ENCODE assay signal across 11 cellular contexts in genomic region chr9:128245293-128246151, GRCh38. TPM values are rescaled to one million over a fixed set of nuclear protein-coding genes. Genes with fewer than 3 reads are reported as not detected.
DNase-seq lines count a peak whose midpoint lies in the region; ATAC-seq and TF ChIP-seq lines count a peak whose summit lies in the region.
"Had no signal": no experiment of that assay in that cellular context is flagged by ENCODE, and none has a peak within 500 bp of the region (broad histone marks: within the 10 kb centered on the region; RNA-seq: fewer than 3 reads in every experiment).

No MANE protein-coding gene starts in this region.

- DNase-seq in BE2C, result peak; percentile 73
- DNase-seq in NB4 (ENCODE audit: low read depth), result peak; percentile 89
- peak; percentile 69 for DNase-seq in dermis blood vessel endothelial cell
- peak; percentile 78 for DNase-seq in mesenchymal stem cell
- no peak for DNase-seq in activated CD8-positive, alpha-beta memory T cell treated with anti-CD3 and anti-CD28 coated beads, Interleukin-2, amount 10 ng/mL, durations not matched to agents 7 days and 5 days
- DNase-seq in NCI-H774 (lab: John Stamatoyannopoulos, UW), result no peak
- DNase-seq: activated naive CD4-positive, alpha-beta T cell treated with anti-CD3 and anti-CD28 coated beads for 36 hours; CD4-positive, alpha-beta memory T cell had no signal

- H3K4me3 ChIP-seq in BE2C (ENCODE audit: low read depth, low read length) (0 out of 2 replicates have a peak overlapping the region, but pooled peaks have one; percentile 6), NB4 (ENCODE audit: low read depth, low read length) (peak overlapping the region; percentile 43), mesenchymal stem cell (ENCODE audit: insufficient read depth in 1 of 2, low read depth in 1 of 2, low read length in 2 of 2) (peak overlapping the region in 1 of 2 experiments; percentile 43)

- H3K9ac ChIP-seq in mesenchymal stem cell (ENCODE audit: low read length), result peak overlapping the region; percentile 74

- TF ChIP-seq CTCF in BE2C (IDR thresholded peaks at IDR 0.05; ENCODE audit: low read depth, low read length), result no peak
- no peak for TF ChIP-seq CTCF in NB4 (IDR thresholded peaks at IDR 0.05; ENCODE audit: low read depth, low read length)

- peak overlapping the region; percentile 57 to 93 for H3K4ac ChIP-seq in mesenchymal stem cell (ENCODE audit: low read depth in 1 of 2, low read length in 2 of 2)

- peak overlapping the region; percentile 82 for H2AK5ac ChIP-seq in mesenchymal stem cell (ENCODE audit: low read length, severe bottlenecking)

- H3K27me3 Mint-ChIP-seq in activated CD8-positive, alpha-beta memory T cell treated with anti-CD3 and anti-CD28 coated beads, Interleukin-2, amount 10 ng/mL, durations not matched to agents 7 days and 5 days, result peaks cover 22% of the 10 kb centered on the region

- 26% methylated on average over 17 of the region's 18 CpGs for WGBS in mesenchymal stem cell

- peak overlapping the region; percentile 96 for H4K8ac ChIP-seq in mesenchymal stem cell (ENCODE audit: low read length)

- no peaks in the 10 kb centered on the region for H3K27me3 ChIP-seq in BE2C
- no peaks in the 10 kb centered on the region for H3K27me3 ChIP-seq in mesenchymal stem cell (ENCODE audit: control insufficient read depth in 1 of 2, insufficient read depth in 1 of 2, low read length in 2 of 2)

- CTCF ChIA-PET in activated CD8-positive, alpha-beta memory T cell treated with anti-CD3 and anti-CD28 coated beads, Interleukin-2, amount 10 ng/mL, durations not matched to agents 7 days and 5 days (lab: Charles Lee), result interaction anchor here (1.1 to 1.7 kb wide), 2 partner anchors 10 to 27 kb away, joined by 3 to 4 read pairs; no protein-coding TSS in a partner anchor

- peak overlapping the region; percentile 76 for H2BK15ac ChIP-seq in mesenchymal stem cell (ENCODE audit: low read depth, poor library complexity, severe bottlenecking)

- peak overlapping the region; percentile 95 for H4K91ac ChIP-seq in mesenchymal stem cell (ENCODE audit: low read length)

- peaks cover 1% of the 10 kb centered on the region for H3K79me1 ChIP-seq in mesenchymal stem cell (replicated peaks; ENCODE audit: low read length, poor library complexity, severe bottlenecking)

- no peak overlapping the region for H2AFZ ChIP-seq in mesenchymal stem cell (ENCODE audit: low read depth, low read length)

- no peak overlapping the region for H3K27ac Mint-ChIP-seq in activated CD8-positive, alpha-beta memory T cell treated with anti-CD3 and anti-CD28 coated beads, Interleukin-2, amount 10 ng/mL, durations not matched to agents 7 days and 5 days
- H3K27ac Mint-ChIP-seq: activated naive CD4-positive, alpha-beta T cell treated with anti-CD3 and anti-CD28 coated beads for 36 hours; CD4-positive, alpha-beta memory T cell had no signal

- H3K36me3 Mint-ChIP-seq in activated CD8-positive, alpha-beta memory T cell treated with anti-CD3 and anti-CD28 coated beads, Interleukin-2, amount 10 ng/mL, durations not matched to agents 7 days and 5 days, result no peaks in the 10 kb centered on the region
- H3K36me3 Mint-ChIP-seq: CD4-positive, alpha-beta memory T cell had no signal

- H3K18ac ChIP-seq in mesenchymal stem cell (ENCODE audit: low read depth in 1 of 2, low read length in 2 of 2), result peak overlapping the region; percentile 90 to 93

- peak overlapping the region; percentile 90 for H2BK120ac ChIP-seq in mesenchymal stem cell (ENCODE audit: low read depth, low read length)

- H3K4me1 Mint-ChIP-seq in activated CD8-positive, alpha-beta memory T cell treated with anti-CD3 and anti-CD28 coated beads, Interleukin-2, amount 10 ng/mL, durations not matched to agents 7 days and 5 days, result peaks cover 16% of the 10 kb centered on the region

- H3K36me3 ChIP-seq in BE2C (peaks cover 3% of the 10 kb centered on the region; the same call in 1 of the 2 replicates), mesenchymal stem cell (ENCODE audit: control insufficient read depth in 1 of 2, insufficient read depth in 2 of 2, low read depth in 1 of 2, low read length in 2 of 2) (peaks cover 22 to 54% of the 10 kb centered on the region in 2 experiments)
- H3K36me3 ChIP-seq: left lung had no signal

- TF ChIP-seq POLR2A in NB4 (IDR thresholded peaks at IDR 0.05; ENCODE audit: extremely low read depth, insufficient read length), result peak; percentile 33

- H3K9me3 Mint-ChIP-seq in activated CD8-positive, alpha-beta memory T cell treated with anti-CD3 and anti-CD28 coated beads, Interleukin-2, amount 10 ng/mL, durations not matched to agents 7 days and 5 days (ENCODE audit: low read depth), result no peaks in the 10 kb centered on the region
- H3K9me3 Mint-ChIP-seq: activated naive CD4-positive, alpha-beta T cell treated with anti-CD3 and anti-CD28 coated beads for 36 hours had no signal

- no peak overlapping the region for H3K23ac ChIP-seq in mesenchymal stem cell (ENCODE audit: low read length in 2 of 2)

- H2BK5ac ChIP-seq in mesenchymal stem cell (ENCODE audit: low read depth, low read length, poor library complexity, severe bottlenecking), result no peak overlapping the region

- H3K4me2 ChIP-seq in mesenchymal stem cell (ENCODE audit: low read length, poor library complexity, severe bottlenecking), result no peak overlapping the region

- H3K9me3 ChIP-seq in BE2C, result no peaks in the 10 kb centered on the region; the same call in 1 of the 2 replicates
- H3K9me3 ChIP-seq in mesenchymal stem cell (ENCODE audit: control insufficient read depth, low read length), result no peaks in the 10 kb centered on the region
- H3K9me3 ChIP-seq: left lung had no signal

- peak overlapping the region in 1 of 2 experiments; percentile 50 for H3K14ac ChIP-seq in mesenchymal stem cell (ENCODE audit: low read length in 2 of 2)

- no peak for ATAC-seq in GM21390 (IDR thresholded peaks at IDR 0.05; ENCODE audit: unreplicated experiment)
- ATAC-seq in activated CD8-positive, alpha-beta memory T cell treated with anti-CD3 and anti-CD28 coated beads, Interleukin-2, amount 10 ng/mL, durations not matched to agents 7 days and 5 days, result no peak
- no peak for ATAC-seq in GM21526 (IDR thresholded peaks at IDR 0.05; ENCODE audit: low FRiP score, unreplicated experiment)

- H3K4me3 Mint-ChIP-seq in activated CD8-positive, alpha-beta memory T cell treated with anti-CD3 and anti-CD28 coated beads, Interleukin-2, amount 10 ng/mL, durations not matched to agents 7 days and 5 days, result no peak overlapping the region
- H3K4me3 Mint-ChIP-seq: activated naive CD4-positive, alpha-beta T cell treated with anti-CD3 and anti-CD28 coated beads for 36 hours; CD4-positive, alpha-beta memory T cell had no signal

- H3K27ac ChIP-seq in mesenchymal stem cell (ENCODE audit: low read length, poor library complexity, severe bottlenecking), result peak overlapping the region; percentile 12

- H2BK12ac ChIP-seq in mesenchymal stem cell (ENCODE audit: low read length in 2 of 2), result peak overlapping the region; percentile 87 to 95

- peaks cover 7% of the 10 kb centered on the region for H3K4me1 ChIP-seq in BE2C
- H3K4me1 ChIP-seq in mesenchymal stem cell (ENCODE audit: control insufficient read depth, insufficient read depth, low read depth, low read length), result peaks cover 36% of the 10 kb centered on the region

RNA-seq across cellular contexts. Expression of gene GOLGA2, which starts 30.3 kb away (rescaled TPM):
- polyA plus RNA-seq in BE2C (2012; ENCODE audit: insufficient read depth, insufficient read length, low read depth), result 76.2 TPM
- total RNA-seq in dermis blood vessel endothelial cell, result 68.6 and 76.2 TPM in 2 replicates
- 109 TPM for polyA plus RNA-seq in mesenchymal stem cell (2013, experiment 1 of 2)
- 102 TPM for polyA plus RNA-seq in mesenchymal stem cell (2013, experiment 2 of 2)
- 10 to 100 TPM; 47.6 to 57.2 TPM for total RNA-seq in activated CD8-positive, alpha-beta memory T cell treated with anti-CD3 and anti-CD28 coated beads, Interleukin-2, amount 10 ng/mL, durations not matched to agents 7 days and 5 days

RNA-seq across cellular contexts. Expression of gene SWI5, which starts 30.6 kb away (rescaled TPM):
- 15.7 TPM for polyA plus RNA-seq in BE2C (2012; ENCODE audit: insufficient read depth, insufficient read length, low read depth)
- 26.9 and 29.1 TPM in 2 replicates for total RNA-seq in dermis blood vessel endothelial cell
- polyA plus RNA-seq in mesenchymal stem cell (2013, experiment 1 of 2), result 35.0 TPM
- polyA plus RNA-seq in mesenchymal stem cell (2013, experiment 2 of 2), result 33.3 TPM
- 10 to 100 TPM; 11.8 to 12.1 TPM for total RNA-seq in activated CD8-positive, alpha-beta memory T cell treated with anti-CD3 and anti-CD28 coated beads, Interleukin-2, amount 10 ng/mL, durations not matched to agents 7 days and 5 days

RNA-seq across cellular contexts. Expression of gene DNM1, which starts 42.3 kb away (rescaled TPM):
- polyA plus RNA-seq in BE2C (2012; ENCODE audit: insufficient read depth, insufficient read length, low read depth), result 83.3 TPM
- 0.17 and 0.33 TPM in 2 replicates for total RNA-seq in dermis blood vessel endothelial cell
- polyA plus RNA-seq in mesenchymal stem cell (2013, experiment 1 of 2), result 5.9 TPM
- polyA plus RNA-seq in mesenchymal stem cell (2013, experiment 2 of 2), result 5.2 TPM
- under 1 TPM; 0.40 to 0.79 TPM for total RNA-seq in activated CD8-positive, alpha-beta memory T cell treated with anti-CD3 and anti-CD28 coated beads, Interleukin-2, amount 10 ng/mL, durations not matched to agents 7 days and 5 days
- polyA plus RNA-seq: CD4-positive, alpha-beta memory T cell had no signal

RNA-seq across cellular contexts. Expression of gene CIZ1, which starts 54.1 kb away (rescaled TPM):
- polyA plus RNA-seq in BE2C (2012; ENCODE audit: insufficient read depth, insufficient read length, low read depth), result 260 TPM
- total RNA-seq in dermis blood vessel endothelial cell, result 16.7 and 37.9 TPM in 2 replicates
- 148 TPM for polyA plus RNA-seq in mesenchymal stem cell (2013, experiment 1 of 2)
- 145 TPM for polyA plus RNA-seq in mesenchymal stem cell (2013, experiment 2 of 2)
- total RNA-seq in activated CD8-positive, alpha-beta memory T cell treated with anti-CD3 and anti-CD28 coated beads, Interleukin-2, amount 10 ng/mL, durations not matched to agents 7 days and 5 days, result 100 to 1,000 TPM; 140 to 153 TPM

Comparison
In these comparisons a context has a peak if more than half of its experiments do, and no peak if none do; other contexts are left out.
1. DNase-seq: peak in BE2C (single experiment), NB4 (single experiment), dermis blood vessel endothelial cell (single experiment) and mesenchymal stem cell (single experiment); none in activated CD8-positive, alpha-beta memory T cell treated with anti-CD3 and anti-CD28 coated beads, Interleukin-2, amount 10 ng/mL, durations not matched to agents 7 days and 5 days (single experiment) and NCI-H774 (single experiment).